In genomic region chr17:75722542-75723095, GRCh38 we compare ENCODE assay signal across 14 cellular contexts. TPM values are rescaled to one million over a fixed set of nuclear protein-coding genes. Genes with fewer than 3 reads are reported as not detected.
DNase-seq lines count a peak whose midpoint lies in the region; ATAC-seq and TF ChIP-seq lines count a peak whose summit lies in the region.
"Had no signal": no experiment of that assay in that cellular context is flagged by ENCODE, and none has a peak within 500 bp of the region (broad histone marks: within the 10 kb centered on the region; RNA-seq: fewer than 3 reads in every experiment).

No MANE protein-coding gene starts in this region.

- H3K36me3 Mint-ChIP-seq in central memory CD8-positive, alpha-beta T cell (ENCODE audit: insufficient read depth): no peaks in the 10 kb centered on the region
- H3K36me3 Mint-ChIP-seq: activated naive CD8-positive, alpha-beta T cell treated with anti-CD3 and anti-CD28 coated beads, Interleukin-2, amount 10 ng/mL, durations not matched to agents 7 days and 5 days had no signal

- H3K4me3 Mint-ChIP-seq in central memory CD8-positive, alpha-beta T cell: peak overlapping the region; percentile 62
- H3K4me3 Mint-ChIP-seq: activated naive CD8-positive, alpha-beta T cell treated with anti-CD3 and anti-CD28 coated beads, Interleukin-2, amount 10 ng/mL, durations not matched to agents 7 days and 5 days had no signal

- H3K27ac ChIP-seq in Peyer's patch (peak overlapping the region in 3 of 4 donors; percentile 89 to 96 (median 94)), lower lobe of right lung (peak overlapping the region; percentile 80), substantia nigra (ENCODE audit: low read depth, low read length, poor library complexity, severe bottlenecking) (peak overlapping the region; percentile 74)
- H3K27ac ChIP-seq: BLaER1, neutrophil had no signal

- TF ChIP-seq CTCF in Peyer's patch (IDR thresholded peaks at IDR 0.05): no peak
- TF ChIP-seq CTCF in lower lobe of right lung (IDR thresholded peaks at IDR 0.05): no peak

- H3K4me1 ChIP-seq in Peyer's patch: peaks cover 0 to 19% (median 9%) of the 10 kb centered on the region in 4 donors
- H3K4me1 ChIP-seq in lower lobe of right lung: peaks cover 18% of the 10 kb centered on the region

- H3K4me3 ChIP-seq in Peyer's patch: peak overlapping the region in 3 of 4 donors; percentile 53 to 71 (median 65)
- H3K4me3 ChIP-seq in lower lobe of right lung: peak overlapping the region; percentile 55
- H3K4me3 ChIP-seq: BLaER1 had no signal

- TF ChIP-seq POLR2A in Peyer's patch (IDR thresholded peaks at IDR 0.05): no peak

- H3K9me3 ChIP-seq in Peyer's patch (no peaks in the 10 kb centered on the region), lower lobe of right lung (no peaks in the 10 kb centered on the region)
- H3K9me3 ChIP-seq: BLaER1, neutrophil had no signal

- H3K27me3 ChIP-seq in Peyer's patch (no peaks in the 10 kb centered on the region), lower lobe of right lung (ENCODE audit: low read depth) (peaks cover 27% of the 10 kb centered on the region)

- H3K4me1 Mint-ChIP-seq in central memory CD8-positive, alpha-beta T cell: peaks cover 5% of the 10 kb centered on the region

- no peak overlapping the region for H3K27ac Mint-ChIP-seq in central memory CD8-positive, alpha-beta T cell (ENCODE audit: low read depth)
- H3K27ac Mint-ChIP-seq: activated naive CD8-positive, alpha-beta T cell treated with anti-CD3 and anti-CD28 coated beads, Interleukin-2, amount 10 ng/mL, durations not matched to agents 7 days and 5 days had no signal

- ATAC-seq in central memory CD8-positive, alpha-beta T cell (replicated peaks; ENCODE audit: extremely low read depth, poor library complexity, severe bottlenecking): no peak
- no peak for ATAC-seq in lower lobe of right lung
- ATAC-seq in HG03139 (IDR thresholded peaks at IDR 0.05; ENCODE audit: unreplicated experiment): no peak
- ATAC-seq in GM18520 (IDR thresholded peaks at IDR 0.05; ENCODE audit: unreplicated experiment): no peak
- ATAC-seq: activated CD4-positive, CD25-positive, alpha-beta regulatory T cell treated with anti-CD3 and anti-CD28 coated beads, Interleukin-2, amount 50 U/mL, for 24 hours; left lobe of liver had no signal

- DNase-seq in Peyer's patch (no peak), lower lobe of right lung (peak; percentile 41), substantia nigra (lab: John Stamatoyannopoulos, UW) (no peak)
- no peak for DNase-seq in central memory CD8-positive, alpha-beta T cell (ENCODE audit: low spot score in 2 of 2)
- no peak for DNase-seq in activated effector memory CD4-positive, alpha-beta T cell treated with anti-CD3 and anti-CD28 coated beads, Interleukin-2, amount 50 U/mL, for 16 hours
- DNase-seq: activated naive CD8-positive, alpha-beta T cell treated with anti-CD3 and anti-CD28 coated beads, Interleukin-2, amount 10 ng/mL, durations not matched to agents 7 days and 5 days; EL; NCI-H2227 treated with DMSO at 0.1 percent for 48 hours had no signal

- no peaks in the 10 kb centered on the region for H3K9me3 Mint-ChIP-seq in central memory CD8-positive, alpha-beta T cell
- H3K9me3 Mint-ChIP-seq: activated naive CD8-positive, alpha-beta T cell treated with anti-CD3 and anti-CD28 coated beads, Interleukin-2, amount 10 ng/mL, durations not matched to agents 7 days and 5 days had no signal

- H3K27me3 Mint-ChIP-seq in central memory CD8-positive, alpha-beta T cell: no peaks in the 10 kb centered on the region

- intact Hi-C loops in lower lobe of right lung (cut with DNase I): no loop called here

- H3K36me3 ChIP-seq in Peyer's patch (peaks cover 0 to 33% (median 0%) of the 10 kb centered on the region in 3 donors), lower lobe of right lung (peaks cover 5% of the 10 kb centered on the region)
- H3K36me3 ChIP-seq: BLaER1, neutrophil had no signal

RNA-seq across cellular contexts. Expression of gene ITGB4, which starts 1.4 kb away (rescaled TPM):
- total RNA-seq in Peyer's patch (100 to 1,000 TPM in 3 of 4 donors, 10 to 100 TPM in 1; 80.0 to 368 (median 219) TPM), lower lobe of right lung (34.7 TPM)

RNA-seq across cellular contexts. Expression of gene GALK1, which starts 42.4 kb away (rescaled TPM):
- total RNA-seq in Peyer's patch: 10 to 100 TPM; 50.1 to 81.9 (median 64.1) TPM
- 34.0 TPM for total RNA-seq in lower lobe of right lung

RNA-seq across cellular contexts. Expression of gene SAP30BP, which starts 55.5 kb away (rescaled TPM):
- total RNA-seq in Peyer's patch (100 to 1,000 TPM in 2 of 4 donors, 10 to 100 TPM in 2; 65.3 to 117 (median 101) TPM), lower lobe of right lung (73.0 TPM)

RNA-seq across cellular contexts. Expression of gene RECQL5, which starts 55.7 kb away (rescaled TPM):
- 10 to 100 TPM; 26.3 to 85.0 (median 44.1) TPM for total RNA-seq in Peyer's patch
- total RNA-seq in lower lobe of right lung: 39.4 TPM
